Comparison of ENCODE assay signal across 17 cellular contexts in the genomic region with DNA sequence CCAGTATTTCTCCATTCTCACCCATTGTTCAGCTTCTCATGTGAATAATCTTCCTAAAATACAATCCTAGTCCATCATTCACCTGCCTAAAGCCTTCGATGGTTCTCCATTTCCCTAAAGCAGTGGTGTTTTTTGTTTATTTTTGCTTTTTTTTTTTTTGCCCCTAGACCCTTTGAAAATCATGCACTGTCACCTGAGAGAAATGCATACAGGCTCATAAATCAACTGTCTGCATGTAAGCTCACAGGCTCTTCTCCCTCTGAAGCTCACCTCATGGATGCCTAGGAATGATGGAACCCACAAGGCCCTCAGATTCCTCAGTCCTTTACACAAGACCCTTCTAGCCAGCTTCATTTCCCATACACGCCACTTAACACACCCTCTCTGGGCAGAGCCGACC.
"Had no signal": no experiment of that assay in that cellular context is flagged by ENCODE, and none has a peak within 500 bp of the region (broad histone marks: within the 10 kb centered on the region; RNA-seq: fewer than 3 reads in every experiment).

No MANE protein-coding gene starts in this region.

- H3K27ac ChIP-seq: lower lobe of right lung, neural progenitor cell, thyroid gland had no signal

- DNase-seq: activated naive CD8-positive, alpha-beta T cell treated with anti-CD3 and anti-CD28 coated beads for 36 hours; activated T-cell treated with anti-CD3 and anti-CD28 coated beads, Interleukin-2, amount 50 U/mL, for 1 hour; erythroblast; foreskin fibroblast; lower lobe of right lung; mesendoderm; mucosa of descending colon; retina; stimulated activated CD4-positive, alpha-beta T cell treated with anti-CD3 and anti-CD28 coated beads, Interleukin-2, amount 100 ng/mL, for 48 hours; stimulated activated CD8-positive, alpha-beta memory T cell treated with anti-CD3 and anti-CD28 coated beads, Interleukin-4, amount 100 ng/mL, for 48 hours; stimulated activated naive CD4-positive, alpha-beta T cell treated with Interleukin-2 at 50 U/mL for 16 hours; substantia nigra; T-cell; thyroid gland had no signal

- H2AFZ ChIP-seq: neural progenitor cell had no signal

- H3K27me3 ChIP-seq: neural progenitor cell, thyroid gland had no signal

- H3K9ac ChIP-seq: neural progenitor cell had no signal

- H3K27me3 Mint-ChIP-seq: progenitor cell of endocrine pancreas had no signal

- H3K9me3 ChIP-seq: lower lobe of right lung, mucosa of descending colon, thyroid gland had no signal

- ATAC-seq: left lobe of liver, lower lobe of right lung, mucosa of descending colon, T-cell had no signal

- H3K9me3 Mint-ChIP-seq: activated naive CD8-positive, alpha-beta T cell treated with anti-CD3 and anti-CD28 coated beads for 36 hours; neural progenitor cell; T-cell had no signal

- H3K27ac Mint-ChIP-seq: activated naive CD8-positive, alpha-beta T cell treated with anti-CD3 and anti-CD28 coated beads for 36 hours; neural progenitor cell had no signal

- H3K4me2 ChIP-seq: neural progenitor cell had no signal

- H3K36me3 ChIP-seq: lower lobe of right lung, neural progenitor cell, thyroid gland had no signal

- H3K36me3 Mint-ChIP-seq: activated naive CD8-positive, alpha-beta T cell treated with anti-CD3 and anti-CD28 coated beads for 36 hours; T-cell had no signal

- H3K4me1 ChIP-seq: lower lobe of right lung, neural progenitor cell, thyroid gland had no signal

- H3K4me3 ChIP-seq: lower lobe of right lung, mucosa of descending colon, neural progenitor cell, thyroid gland had no signal

- H3K4me3 Mint-ChIP-seq: activated naive CD8-positive, alpha-beta T cell treated with anti-CD3 and anti-CD28 coated beads for 36 hours; neural progenitor cell; T-cell had no signal
